21 cellular contexts compared by ENCODE assay signal in genomic region chr4:187908731-187909130, GRCh38.
"Had no signal": no experiment of that assay in that cellular context is flagged by ENCODE, and none has a peak within 500 bp of the region (broad histone marks: within the 10 kb centered on the region; RNA-seq: fewer than 3 reads in every experiment).

No MANE protein-coding gene starts in this region.

- H3K4me1 ChIP-seq: gastrocnemius medialis, heart right ventricle, prostate gland, spleen, upper lobe of right lung, vagina had no signal

- FAIRE-seq: islet of Langerhans had no signal

- H3K27ac ChIP-seq: epithelial cell of prostate, esophagus muscularis mucosa, gastrocnemius medialis, heart right ventricle, neutrophil, ovary, prostate gland, spleen, upper lobe of right lung, vagina had no signal

- ATAC-seq: gastrocnemius medialis; heart right ventricle; mucosa of descending colon; naive thymus-derived CD8-positive, alpha-beta T cell; sciatic nerve; stimulated activated memory B cell treated with anti-CD40 and anti-IgM and Interleukin-4, amounts not matched to agents 10 μg/mL and 1 μg/mL and 100 μg/mL, for 72 hours; upper lobe of right lung had no signal

- H3K36me3 ChIP-seq: esophagus muscularis mucosa, gastrocnemius medialis, heart right ventricle, neutrophil, ovary, prostate gland, spleen, tibial artery, upper lobe of right lung, vagina had no signal

- H3K36me3 Mint-ChIP-seq: naive thymus-derived CD8-positive, alpha-beta T cell; stimulated activated memory B cell treated with anti-CD40 and anti-IgM and Interleukin-4, amounts not matched to agents 10 μg/mL and 1 μg/mL and 100 μg/mL, for 72 hours had no signal

- H3K27me3 ChIP-seq: esophagus muscularis mucosa, gastrocnemius medialis, heart right ventricle, neutrophil, ovary, spleen, tibial artery, upper lobe of right lung, vagina had no signal

- H3K4me1 Mint-ChIP-seq: naive thymus-derived CD8-positive, alpha-beta T cell; stimulated activated memory B cell treated with anti-CD40 and anti-IgM and Interleukin-4, amounts not matched to agents 10 μg/mL and 1 μg/mL and 100 μg/mL, for 72 hours had no signal

- H3K9me3 ChIP-seq: esophagus muscularis mucosa, gastrocnemius medialis, mucosa of descending colon, neutrophil, ovary, prostate gland, tibial artery, upper lobe of right lung, vagina had no signal

- H3K27ac Mint-ChIP-seq: naive thymus-derived CD8-positive, alpha-beta T cell; stimulated activated memory B cell treated with anti-CD40 and anti-IgM and Interleukin-4, amounts not matched to agents 10 μg/mL and 1 μg/mL and 100 μg/mL, for 72 hours; stimulated activated naive CD8-positive, alpha-beta T cell treated with anti-CD3 and anti-CD28 coated beads, Interleukin-15, Interleukin-2, amounts not matched to agents 100 ng/mL and 50 ng/mL, for 24 hours had no signal

- H3K27me3 Mint-ChIP-seq: naive thymus-derived CD8-positive, alpha-beta T cell; stimulated activated memory B cell treated with anti-CD40 and anti-IgM and Interleukin-4, amounts not matched to agents 10 μg/mL and 1 μg/mL and 100 μg/mL, for 72 hours; stimulated activated naive CD8-positive, alpha-beta T cell treated with anti-CD3 and anti-CD28 coated beads, Interleukin-15, Interleukin-2, amounts not matched to agents 100 ng/mL and 50 ng/mL, for 24 hours had no signal

- DNase-seq: effector memory CD4-positive, alpha-beta T cell; gastrocnemius medialis; heart right ventricle; mucosa of descending colon; naive thymus-derived CD8-positive, alpha-beta T cell; ovary; spleen; stimulated activated CD4-positive, alpha-beta T cell treated with anti-CD3 and anti-CD28 coated beads, Interleukin-15, amount 100 ng/mL, for 24 hours; stimulated activated CD4-positive, alpha-beta T cell treated with anti-CD3 and anti-CD28 coated beads, Interleukin-1b, Interleukin-23, amount 100 ng/mL, for 48 hours; stimulated activated CD4-positive, alpha-beta T cell treated with anti-CD3 and anti-CD28 coated beads, Interleukin-4, amount 100 ng/mL, for 24 hours; tibial artery; upper lobe of right lung had no signal

- H3K4me3 Mint-ChIP-seq: naive thymus-derived CD8-positive, alpha-beta T cell; stimulated activated memory B cell treated with anti-CD40 and anti-IgM and Interleukin-4, amounts not matched to agents 10 μg/mL and 1 μg/mL and 100 μg/mL, for 72 hours; stimulated activated naive CD8-positive, alpha-beta T cell treated with anti-CD3 and anti-CD28 coated beads, Interleukin-15, Interleukin-2, amounts not matched to agents 100 ng/mL and 50 ng/mL, for 24 hours had no signal

- H3K4me3 ChIP-seq: esophagus muscularis mucosa, gastrocnemius medialis, heart right ventricle, mucosa of descending colon, ovary, prostate gland, spleen, tibial artery, upper lobe of right lung, vagina had no signal
